In the genomic region with DNA sequence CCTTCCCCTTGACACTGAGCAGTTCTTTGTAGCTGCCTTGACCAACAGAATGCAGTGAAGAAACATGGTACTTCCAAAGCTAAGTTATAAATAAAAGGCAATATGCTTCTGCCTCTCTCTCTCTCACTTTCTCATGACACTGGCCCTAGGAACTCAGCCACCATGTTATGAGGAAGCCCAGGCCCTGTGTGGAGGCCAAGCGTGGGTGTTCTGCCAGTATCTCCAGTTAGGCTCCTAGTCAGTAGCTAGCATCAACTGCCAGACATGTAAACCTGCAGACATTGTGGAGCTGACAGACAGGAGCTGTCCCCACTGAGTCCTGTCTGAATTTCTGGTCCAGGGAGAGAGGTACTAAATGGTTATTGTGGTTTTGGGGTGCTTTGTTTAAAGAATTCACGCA, we compare ENCODE assay signal across 33 cellular contexts. TPM values are rescaled to one million over a fixed set of nuclear protein-coding genes. Genes with fewer than 3 reads are reported as not detected.
"Had no signal": no experiment of that assay in that cellular context is flagged by ENCODE, and none has a peak within 500 bp of the region (broad histone marks: within the 10 kb centered on the region; RNA-seq: fewer than 3 reads in every experiment).

No MANE protein-coding gene starts in this region.

- H3K36me3 ChIP-seq: breast epithelium had no signal

- H3K4me1 ChIP-seq: ascending aorta, breast epithelium, esophagus muscularis mucosa, foreskin keratinocyte, gastrocnemius medialis, heart left ventricle had no signal

- H3K4me1 Mint-ChIP-seq: activated CD4-positive, alpha-beta T cell treated with anti-CD3 and anti-CD28 coated beads for 36 hours; activated CD4-positive, alpha-beta T cell treated with anti-CD3 and anti-CD28 coated beads, Interleukin-2, amount 10 ng/mL, durations not matched to agents 7 days and 5 days; activated naive CD4-positive, alpha-beta T cell treated with anti-CD3 and anti-CD28 coated beads, Interleukin-2, amount 10 ng/mL, durations not matched to agents 7 days and 5 days; activated naive CD8-positive, alpha-beta T cell treated with anti-CD3 and anti-CD28 coated beads, Interleukin-2, amount 10 ng/mL, durations not matched to agents 7 days and 5 days; brain; central memory CD8-positive, alpha-beta T cell had no signal

- H3K27me3 ChIP-seq: ascending aorta, breast epithelium, dorsolateral prefrontal cortex, foreskin keratinocyte, gastrocnemius medialis, heart left ventricle had no signal

- H3K9me3 Mint-ChIP-seq: activated naive CD4-positive, alpha-beta T cell treated with anti-CD3 and anti-CD28 coated beads, Interleukin-2, amount 10 ng/mL, durations not matched to agents 7 days and 5 days; activated naive CD8-positive, alpha-beta T cell treated with anti-CD3 and anti-CD28 coated beads, Interleukin-2, amount 10 ng/mL, durations not matched to agents 7 days and 5 days; activated T-cell treated with anti-CD3 and anti-CD28 coated beads, Interleukin-2, amount 50 U/mL, for 72 hours; central memory CD8-positive, alpha-beta T cell had no signal

- H3K4me3 ChIP-seq: ascending aorta, breast epithelium, coronary artery, dorsolateral prefrontal cortex, esophagus muscularis mucosa, gastrocnemius medialis, heart left ventricle had no signal

- DNase-seq: activated CD4-positive, alpha-beta T cell treated with anti-CD3 and anti-CD28 coated beads for 36 hours; activated CD4-positive, alpha-beta T cell treated with anti-CD3 and anti-CD28 coated beads, Interleukin-2, amount 10 ng/mL, durations not matched to agents 7 days and 5 days; activated CD4-positive, alpha-beta T cell treated with anti-CD3 and anti-CD28 coated beads, Interleukin-2, amount 50 U/mL, for 48 hours; activated CD4-positive, CD25-positive, alpha-beta regulatory T cell; activated CD4-positive, CD25-positive, alpha-beta regulatory T cell treated with anti-CD3 and anti-CD28 coated beads, Interleukin-2, amount 50 U/mL, for 72 hours; activated CD8-positive, alpha-beta memory T cell treated with anti-CD3 and anti-CD28 coated beads, Interleukin-2, amount 50 U/mL, for 48 hours; activated CD8-positive, alpha-beta T cell treated with anti-CD3 and anti-CD28 coated beads, Interleukin-2, amount 10 ng/mL, durations not matched to agents 7 days and 5 days; activated gamma-delta T cell; activated naive CD4-positive, alpha-beta T cell; activated naive CD4-positive, alpha-beta T cell treated with anti-CD3 and anti-CD28 coated beads, Interleukin-2, amount 10 ng/mL, durations not matched to agents 7 days and 5 days; activated naive CD8-positive, alpha-beta T cell treated with anti-CD3 and anti-CD28 coated beads, Interleukin-2, amount 10 ng/mL, durations not matched to agents 7 days and 5 days; activated T-cell treated with anti-CD3 and anti-CD28 coated beads for 4 hours; activated T-cell treated with anti-CD3 and anti-CD28 coated beads, Interleukin-2, amount 50 U/mL, for 24 hours; activated T-cell treated with anti-CD3 and anti-CD28 coated beads, Interleukin-2, amount 50 U/mL, for 72 hours; dorsolateral prefrontal cortex; effector memory CD4-positive, alpha-beta T cell; erythroblast; foreskin keratinocyte; gastrocnemius medialis; glutamatergic neuron; heart left ventricle; T-helper 2 cell had no signal

- H3K4me3 Mint-ChIP-seq: activated CD4-positive, alpha-beta T cell treated with anti-CD3 and anti-CD28 coated beads for 36 hours; activated CD4-positive, alpha-beta T cell treated with anti-CD3 and anti-CD28 coated beads, Interleukin-2, amount 10 ng/mL, durations not matched to agents 7 days and 5 days; activated CD8-positive, alpha-beta T cell treated with anti-CD3 and anti-CD28 coated beads, Interleukin-2, amount 10 ng/mL, durations not matched to agents 7 days and 5 days; activated naive CD4-positive, alpha-beta T cell treated with anti-CD3 and anti-CD28 coated beads, Interleukin-2, amount 10 ng/mL, durations not matched to agents 7 days and 5 days; activated naive CD8-positive, alpha-beta T cell treated with anti-CD3 and anti-CD28 coated beads, Interleukin-2, amount 10 ng/mL, durations not matched to agents 7 days and 5 days; activated T-cell treated with anti-CD3 and anti-CD28 coated beads, Interleukin-2, amount 50 U/mL, for 24 hours; activated T-cell treated with anti-CD3 and anti-CD28 coated beads, Interleukin-2, amount 50 U/mL, for 72 hours; brain; central memory CD8-positive, alpha-beta T cell; dendritic cell treated with granulocyte-macrophage colony-stimulating factor and Interleukin-4, amounts not matched to agents 40 ng/mL and 50 ng/mL, for 4 days had no signal

- H3K9me3 ChIP-seq: gastrocnemius medialis had no signal

- H3K27me3 Mint-ChIP-seq: activated CD4-positive, alpha-beta T cell treated with anti-CD3 and anti-CD28 coated beads, Interleukin-2, amount 10 ng/mL, durations not matched to agents 7 days and 5 days; brain; central memory CD8-positive, alpha-beta T cell; dendritic cell treated with granulocyte-macrophage colony-stimulating factor and Interleukin-4, amounts not matched to agents 40 ng/mL and 50 ng/mL, for 4 days had no signal

- H3K27ac ChIP-seq: ascending aorta, coronary artery, dorsolateral prefrontal cortex, esophagus muscularis mucosa, foreskin keratinocyte, gastrocnemius medialis, heart left ventricle had no signal

- H3K27ac Mint-ChIP-seq: activated CD4-positive, alpha-beta T cell treated with anti-CD3 and anti-CD28 coated beads for 36 hours; activated CD4-positive, alpha-beta T cell treated with anti-CD3 and anti-CD28 coated beads, Interleukin-2, amount 10 ng/mL, durations not matched to agents 7 days and 5 days; activated CD8-positive, alpha-beta T cell treated with anti-CD3 and anti-CD28 coated beads, Interleukin-2, amount 10 ng/mL, durations not matched to agents 7 days and 5 days; activated naive CD4-positive, alpha-beta T cell treated with anti-CD3 and anti-CD28 coated beads, Interleukin-2, amount 50 U/mL, for 72 hours; activated naive CD8-positive, alpha-beta T cell treated with anti-CD3 and anti-CD28 coated beads, Interleukin-2, amount 10 ng/mL, durations not matched to agents 7 days and 5 days; activated T-cell treated with anti-CD3 and anti-CD28 coated beads, Interleukin-2, amount 50 U/mL, for 24 hours; activated T-cell treated with anti-CD3 and anti-CD28 coated beads, Interleukin-2, amount 50 U/mL, for 72 hours; dendritic cell treated with granulocyte-macrophage colony-stimulating factor and Interleukin-4, amounts not matched to agents 40 ng/mL and 50 ng/mL, for 4 days had no signal

RNA-seq across cellular contexts. Expression of a gene that starts 47.6 kb away (rescaled TPM):
- total RNA-seq: activated CD4-positive, alpha-beta T cell treated with anti-CD3 and anti-CD28 coated beads for 36 hours; activated CD4-positive, alpha-beta T cell treated with anti-CD3 and anti-CD28 coated beads, Interleukin-2, amount 10 ng/mL, durations not matched to agents 7 days and 5 days; activated CD8-positive, alpha-beta T cell treated with anti-CD3 and anti-CD28 coated beads, Interleukin-2, amount 10 ng/mL, durations not matched to agents 7 days and 5 days; activated naive CD4-positive, alpha-beta T cell treated with anti-CD3 and anti-CD28 coated beads, Interleukin-2, amount 50 U/mL, for 72 hours; activated naive CD8-positive, alpha-beta T cell treated with anti-CD3 and anti-CD28 coated beads, Interleukin-2, amount 10 ng/mL, durations not matched to agents 7 days and 5 days; activated T-cell treated with anti-CD3 and anti-CD28 coated beads, Interleukin-2, amount 50 U/mL, for 72 hours; ascending aorta; breast epithelium; cardiac septum; cerebellum; esophagus muscularis mucosa; foreskin keratinocyte; gastrocnemius medialis; heart left ventricle; T-helper 1 cell treated with Interleukin-12 subunit alpha and Interleukin-12 subunit beta and Interleukin-4 antibody, amounts not matched to agents 30 ng/mL and 1 ng/mL, for 36 hours had no signal
